In the genomic region with DNA sequence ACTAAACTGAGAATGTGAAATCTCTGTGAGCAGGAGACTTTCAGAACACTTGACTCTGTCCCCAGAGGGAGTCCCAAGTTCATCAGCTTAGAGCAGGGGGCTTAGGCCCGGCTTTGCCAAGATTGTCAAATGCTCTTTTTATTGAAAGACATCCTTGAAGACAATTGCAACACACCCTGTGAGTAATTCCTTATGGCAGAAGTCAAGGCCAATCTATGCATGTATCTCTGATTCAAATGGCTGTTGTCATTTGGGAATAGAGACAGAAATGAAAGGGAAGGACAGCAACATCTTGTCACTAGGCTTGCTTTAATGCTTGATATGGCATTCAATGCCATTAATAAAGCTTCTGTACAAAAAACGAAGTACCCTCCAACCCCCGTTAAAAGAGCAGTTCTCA, we compare ENCODE assay signal across 28 cellular contexts.
"Had no signal": no experiment of that assay in that cellular context is flagged by ENCODE, and none has a peak within 500 bp of the region (broad histone marks: within the 10 kb centered on the region; RNA-seq: fewer than 3 reads in every experiment).

No MANE protein-coding gene starts in this region.

- H3K27me3 ChIP-seq: esophagus muscularis mucosa, gastrocnemius medialis, thyroid gland had no signal

- H3K4me1 ChIP-seq: gastrocnemius medialis, thyroid gland had no signal

- ATAC-seq: activated CD4-positive, CD25-positive, alpha-beta regulatory T cell treated with anti-CD3 and anti-CD28 coated beads, Interleukin-2, amount 50 U/mL, for 24 hours; activated T-cell treated with anti-CD3 and anti-CD28 coated beads, Interleukin-2, amount 50 U/mL, for 72 hours; effector memory CD8-positive, alpha-beta T cell; gastrocnemius medialis; natural killer cell; stimulated activated naive CD8-positive, alpha-beta T cell treated with anti-CD3 and anti-CD28 coated beads, Interleukin-15, Interleukin-2, amounts not matched to agents 100 U/mL and 50 U/mL, for 24 hours had no signal

- H3K36me3 Mint-ChIP-seq: activated naive CD8-positive, alpha-beta T cell treated with anti-CD3 and anti-CD28 coated beads, Interleukin-2, amount 10 ng/mL, durations not matched to agents 7 days and 5 days; natural killer cell had no signal

- H3K27ac Mint-ChIP-seq: activated CD4-positive, alpha-beta memory T cell treated with anti-CD3 and anti-CD28 coated beads, Interleukin-2, amount 10 ng/mL, durations not matched to agents 7 days and 5 days; activated CD4-positive, alpha-beta T cell treated with anti-CD3 and anti-CD28 coated beads, Interleukin-2, amount 10 ng/mL, durations not matched to agents 24 days and 14 days; activated naive CD4-positive, alpha-beta T cell treated with anti-CD3 and anti-CD28 coated beads for 36 hours; activated naive CD8-positive, alpha-beta T cell treated with anti-CD3 and anti-CD28 coated beads, Interleukin-2, amount 10 ng/mL, durations not matched to agents 7 days and 5 days; activated T-cell treated with anti-CD3 and anti-CD28 coated beads, Interleukin-2, amount 50 U/mL, for 72 hours; effector memory CD8-positive, alpha-beta T cell; natural killer cell; progenitor cell of endocrine pancreas had no signal

- H3K9me3 Mint-ChIP-seq: activated CD4-positive, alpha-beta memory T cell treated with anti-CD3 and anti-CD28 coated beads, Interleukin-2, amount 10 ng/mL, durations not matched to agents 7 days and 5 days; activated CD4-positive, alpha-beta T cell treated with anti-CD3 and anti-CD28 coated beads, Interleukin-2, amount 10 ng/mL, durations not matched to agents 24 days and 14 days; activated naive CD4-positive, alpha-beta T cell treated with anti-CD3 and anti-CD28 coated beads for 36 hours; activated naive CD8-positive, alpha-beta T cell treated with anti-CD3 and anti-CD28 coated beads, Interleukin-2, amount 10 ng/mL, durations not matched to agents 7 days and 5 days; activated T-cell treated with anti-CD3 and anti-CD28 coated beads, Interleukin-2, amount 50 U/mL, for 72 hours; central memory CD8-positive, alpha-beta T cell; effector memory CD8-positive, alpha-beta T cell; natural killer cell had no signal

- H3K4me1 Mint-ChIP-seq: activated CD4-positive, alpha-beta memory T cell treated with anti-CD3 and anti-CD28 coated beads, Interleukin-2, amount 10 ng/mL, durations not matched to agents 7 days and 5 days; activated CD4-positive, alpha-beta T cell treated with anti-CD3 and anti-CD28 coated beads, Interleukin-2, amount 10 ng/mL, durations not matched to agents 24 days and 14 days; activated naive CD8-positive, alpha-beta T cell treated with anti-CD3 and anti-CD28 coated beads, Interleukin-2, amount 10 ng/mL, durations not matched to agents 7 days and 5 days; central memory CD8-positive, alpha-beta T cell; natural killer cell had no signal

- H3K36me3 ChIP-seq: esophagus muscularis mucosa, gastrocnemius medialis, thyroid gland had no signal

- H3K4me3 Mint-ChIP-seq: activated CD4-positive, alpha-beta memory T cell treated with anti-CD3 and anti-CD28 coated beads, Interleukin-2, amount 10 ng/mL, durations not matched to agents 7 days and 5 days; activated CD4-positive, alpha-beta T cell treated with anti-CD3 and anti-CD28 coated beads, Interleukin-2, amount 10 ng/mL, durations not matched to agents 24 days and 14 days; activated naive CD4-positive, alpha-beta T cell treated with anti-CD3 and anti-CD28 coated beads for 36 hours; activated naive CD8-positive, alpha-beta T cell treated with anti-CD3 and anti-CD28 coated beads, Interleukin-2, amount 10 ng/mL, durations not matched to agents 7 days and 5 days; activated T-cell treated with anti-CD3 and anti-CD28 coated beads, Interleukin-2, amount 50 U/mL, for 72 hours; central memory CD8-positive, alpha-beta T cell; effector memory CD8-positive, alpha-beta T cell; natural killer cell had no signal

- FAIRE-seq: colon, endothelial cell of umbilical vein, keratinocyte had no signal

- DNase-seq: activated CD4-positive, alpha-beta memory T cell treated with anti-CD3 and anti-CD28 coated beads, Interleukin-2, amount 10 ng/mL, durations not matched to agents 7 days and 5 days; activated CD4-positive, alpha-beta T cell treated with anti-CD3 and anti-CD28 coated beads, Interleukin-2, amount 10 ng/mL, durations not matched to agents 24 days and 14 days; activated effector memory CD4-positive, alpha-beta T cell treated with Interleukin-2 at 50 U/mL for 16 hours; activated naive CD4-positive, alpha-beta T cell treated with anti-CD3 and anti-CD28 coated beads for 36 hours; activated naive CD8-positive, alpha-beta T cell treated with anti-CD3 and anti-CD28 coated beads, Interleukin-2, amount 10 ng/mL, durations not matched to agents 7 days and 5 days; activated T-cell treated with anti-CD3 and anti-CD28 coated beads, Interleukin-2, amount 50 U/mL, for 72 hours; amygdala; dorsolateral prefrontal cortex; effector memory CD8-positive, alpha-beta T cell; gastrocnemius medialis; head of caudate nucleus; natural killer cell; stimulated activated CD4-positive, alpha-beta T cell treated with anti-CD3 and anti-CD28 coated beads, Interleukin-12 subunit alpha, Interleukin-12 subunit beta, amount 100 ng/mL, for 4 hours; stimulated activated CD4-positive, alpha-beta T cell treated with anti-CD3 and anti-CD28 coated beads, Interleukin-4, amount 100 ng/mL, for 4 hours; stimulated activated naive CD8-positive, alpha-beta T cell treated with anti-CD3 and anti-CD28 coated beads, Interleukin-15, Interleukin-2, amounts not matched to agents 100 U/mL and 50 U/mL, for 24 hours; substantia nigra; SW 1271; T-helper 2 cell; thyroid gland had no signal

- H3K27ac ChIP-seq: dorsolateral prefrontal cortex, gastrocnemius medialis, thyroid gland, VCaP had no signal

- H3K27me3 Mint-ChIP-seq: activated CD4-positive, alpha-beta T cell treated with anti-CD3 and anti-CD28 coated beads, Interleukin-2, amount 10 ng/mL, durations not matched to agents 24 days and 14 days had no signal

- H3K9me3 ChIP-seq: esophagus muscularis mucosa, gastrocnemius medialis, thyroid gland had no signal

- H3K4me3 ChIP-seq: dorsolateral prefrontal cortex, esophagus muscularis mucosa, gastrocnemius medialis, lung, thyroid gland had no signal
